Comparison of ENCODE assay signal across 16 cellular contexts in the genomic region with DNA sequence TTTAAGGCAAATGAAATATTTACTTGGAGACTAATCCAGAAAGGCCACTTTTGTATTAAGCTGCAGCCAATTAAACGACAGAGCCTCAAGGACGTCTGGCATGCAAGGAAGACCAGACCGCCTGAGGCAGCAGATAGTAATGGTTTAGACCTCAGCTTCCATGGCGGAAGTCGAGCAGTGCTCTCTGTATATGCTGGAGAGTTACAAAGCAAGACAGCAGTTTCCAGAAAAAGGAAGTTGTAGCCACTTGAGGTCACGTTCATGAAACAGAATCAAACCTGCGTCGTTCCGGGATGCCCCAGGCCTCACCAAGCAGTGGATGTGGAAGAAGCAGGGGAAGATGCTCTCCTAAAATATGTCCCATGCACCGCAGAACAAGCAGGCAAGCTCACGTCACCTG.
"Had no signal": no experiment of that assay in that cellular context is flagged by ENCODE, and none has a peak within 500 bp of the region (broad histone marks: within the 10 kb centered on the region; RNA-seq: fewer than 3 reads in every experiment).

No MANE protein-coding gene starts in this region.

- H3K27ac ChIP-seq: colonic mucosa, heart right ventricle, left ventricle myocardium inferior, pancreas, transverse colon, WERI-Rb-1 had no signal

- H3K9me3 ChIP-seq: colonic mucosa, heart right ventricle, left ventricle myocardium inferior, pancreas, transverse colon had no signal

- H3K9me3 Mint-ChIP-seq: activated CD8-positive, alpha-beta T cell treated with anti-CD3 and anti-CD28 coated beads for 36 hours; activated T-cell treated with anti-CD3 and anti-CD28 coated beads, Interleukin-2, amount 50 U/mL, for 72 hours; nephron progenitor cell had no signal

- H3K4me3 Mint-ChIP-seq: activated CD4-positive, alpha-beta T cell treated with anti-CD3 and anti-CD28 coated beads for 36 hours; activated CD8-positive, alpha-beta T cell treated with anti-CD3 and anti-CD28 coated beads for 36 hours; activated T-cell treated with anti-CD3 and anti-CD28 coated beads, Interleukin-2, amount 50 U/mL, for 72 hours; nephron progenitor cell had no signal

- DNase-seq: activated CD4-positive, alpha-beta T cell treated with anti-CD3 and anti-CD28 coated beads for 36 hours; activated CD8-positive, alpha-beta memory T cell treated with anti-CD3 and anti-CD28 coated beads, Interleukin-2, amount 50 U/mL, for 4 hours; activated CD8-positive, alpha-beta T cell treated with anti-CD3 and anti-CD28 coated beads for 36 hours; activated gamma-delta T cell treated with Interleukin-2 at 50 U/mL for 16 hours; activated T-cell treated with anti-CD3 and anti-CD28 coated beads, Interleukin-2, amount 50 U/mL, for 72 hours; colonic mucosa; effector CD4-positive, alpha-beta T cell; heart right ventricle; left ventricle myocardium inferior; mesenchymal stem cell; nephron progenitor cell; pancreas; stimulated activated CD4-positive, alpha-beta T cell treated with anti-CD3 and anti-CD28 coated beads, Interleukin-15, amount 100 ng/mL, for 24 hours; T1000; transverse colon; WERI-Rb-1 had no signal

- H3K4me1 ChIP-seq: colonic mucosa, pancreas had no signal

- H3K4me3 ChIP-seq: colonic mucosa, heart right ventricle, left ventricle myocardium inferior, pancreas, transverse colon had no signal

- H3K27me3 Mint-ChIP-seq: activated CD4-positive, alpha-beta T cell treated with anti-CD3 and anti-CD28 coated beads for 36 hours; activated CD8-positive, alpha-beta T cell treated with anti-CD3 and anti-CD28 coated beads for 36 hours had no signal

- H3K27ac Mint-ChIP-seq: activated CD4-positive, alpha-beta T cell treated with anti-CD3 and anti-CD28 coated beads for 36 hours; activated CD8-positive, alpha-beta T cell treated with anti-CD3 and anti-CD28 coated beads for 36 hours; nephron progenitor cell had no signal

- ATAC-seq: activated CD4-positive, alpha-beta T cell treated with anti-CD3 and anti-CD28 coated beads for 36 hours; activated CD8-positive, alpha-beta T cell treated with anti-CD3 and anti-CD28 coated beads for 36 hours; activated T-cell treated with anti-CD3 and anti-CD28 coated beads, Interleukin-2, amount 50 U/mL, for 72 hours; heart right ventricle had no signal

- H3K27me3 ChIP-seq: colonic mucosa, heart right ventricle, pancreas, transverse colon had no signal

- H3K36me3 ChIP-seq: colonic mucosa had no signal
